Comparison of ENCODE assay signal across 1 cellular context in genomic region chr2:26463252-26464207, GRCh38.
TF ChIP-seq lines count a peak whose summit lies in the region.

No MANE protein-coding gene starts in this region.

TF ChIP-seq in WTC11, 78 proteins besides CTCF, POLR2A, EP300 and RAD21 (continued from another document):
- TF ChIP-seq STAT6 (CRISPR knock-in tag; conservative IDR thresholded peaks at IDR 0.05; ENCODE audit: low read depth) (no peak), ERG (CRISPR knock-in tag; IDR thresholded peaks at IDR 0.05) (0 out of 2 replicates have a peak, but pooled peaks have one; percentile 19), TP53 (CRISPR knock-in tag; IDR thresholded peaks at IDR 0.05) (no peak; the same call in 1 of the 2 replicates), TEAD4 (CRISPR knock-in tag; IDR thresholded peaks at IDR 0.05) (peak; percentile 60; the same call in 1 of the 2 replicates), NFYB (CRISPR knock-in tag; conservative IDR thresholded peaks at IDR 0.05; ENCODE audit: low read depth) (peak; percentile 36; the same call in 1 of the 2 replicates)
